In genomic region chr7:5283421-5284303, GRCh38 we compare ENCODE assay signal across 1 cellular context.
TF ChIP-seq lines count a peak whose summit lies in the region.

No MANE protein-coding gene starts in this region.

TF ChIP-seq in HEK293, 187 proteins besides CTCF, POLR2A, EP300 and RAD21 (continued from another document):
- TF ChIP-seq TSHZ1 (tag by site-specific recombination; IDR thresholded peaks at IDR 0.05; ENCODE audit: borderline replicate concordance) (no peak), ZFP69B (tag by site-specific recombination; IDR thresholded peaks at IDR 0.05) (no peak), IKZF3 (tag by site-specific recombination; IDR thresholded peaks at IDR 0.05) (no peak), HOXC10 (CRISPR knock-in tag; IDR thresholded peaks at IDR 0.05) (no peak), GLIS2 (tag by site-specific recombination; IDR thresholded peaks at IDR 0.05) (peak; percentile 33; the same call in 1 of the 2 replicates), KLF9 (tag by site-specific recombination; IDR thresholded peaks at IDR 0.05; ENCODE audit: low read depth) (no peak), ZSCAN23 (tag by site-specific recombination; IDR thresholded peaks at IDR 0.05) (no peak), ZNF596 (tag by site-specific recombination; IDR thresholded peaks at IDR 0.05) (no peak), ZBTB26 (tag by site-specific recombination; optimal IDR thresholded peaks at IDR 0.05) (peak; percentile 24), RBAK (tag by site-specific recombination; IDR thresholded peaks at IDR 0.05) (no peak), ZNF121 (tag by site-specific recombination; IDR thresholded peaks at IDR 0.05) (0 out of 2 replicates have a peak, but pooled peaks have one; percentile 12), MEIS1 (CRISPR knock-in tag; IDR thresholded peaks at IDR 0.05; ENCODE audit: borderline replicate concordance) (no peak), BCL11B (tag by site-specific recombination; IDR thresholded peaks at IDR 0.05; ENCODE audit: low read depth) (no peak), ZFP37 (tag by site-specific recombination; IDR thresholded peaks at IDR 0.05) (no peak)
